ENCODE assay signal across 8 cellular contexts in genomic region chr11:93542753-93543246, GRCh38. TPM values are rescaled to one million over a fixed set of nuclear protein-coding genes. Genes with fewer than 3 reads are reported as not detected.
A peak's percentile ranks its signal among the peaks of the same experiment; 100 is the strongest.
DNase-seq lines count a peak whose midpoint lies in the region; ATAC-seq and TF ChIP-seq lines count a peak whose summit lies in the region.

No MANE protein-coding gene starts in this region.

- TF ChIP-seq CTCF in fibroblast of lung (conservative IDR thresholded peaks at IDR 0.05 in 1 of 2, IDR thresholded peaks at IDR 0.05 in 1 of 2; ENCODE audit: low read depth in 1 of 2, low read length in 2 of 2) (no peak), neutrophil (IDR thresholded peaks at IDR 0.05) (no peak), GM20000 (IDR thresholded peaks at IDR 0.05; ENCODE audit: extremely low read depth, missing control alignments) (no peak)

- peak; percentile 31 for ATAC-seq in HG02870 (IDR thresholded peaks at IDR 0.05; ENCODE audit: unreplicated experiment)

- no peaks in the 10 kb centered on the region for H3K36me3 ChIP-seq in fibroblast of lung (ENCODE audit: control insufficient read depth, insufficient read depth, low read length)
- no peaks in the 10 kb centered on the region for H3K36me3 ChIP-seq in neutrophil

- H2AFZ ChIP-seq in fibroblast of lung (ENCODE audit: low read length), result peak overlapping the region; percentile 13

- H3K27me3 ChIP-seq in fibroblast of lung (ENCODE audit: control insufficient read depth, insufficient read depth, low read length), result peaks cover 3% of the 10 kb centered on the region
- no peaks in the 10 kb centered on the region for H3K27me3 ChIP-seq in neutrophil

- H3K4me2 ChIP-seq in fibroblast of lung (ENCODE audit: extremely low read depth, insufficient read depth, low read length), result peak overlapping the region; percentile 88

- peak overlapping the region; percentile 51 for H3K9ac ChIP-seq in fibroblast of lung (ENCODE audit: insufficient read depth, low read length)

- DNase-seq in activated CD8-positive, alpha-beta memory T cell treated with anti-CD3 and anti-CD28 coated beads, Interleukin-2, amount 50 U/mL, for 48 hours, result peak; percentile 58
- DNase-seq in activated CD8-positive, alpha-beta memory T cell treated with anti-CD3 and anti-CD28 coated beads, Interleukin-2, amount 50 U/mL, for 4 hours, result no peak
- DNase-seq in SK-N-DZ (ENCODE audit: low spot score), result peak; percentile 42
- DNase-seq in fibroblast of lung (ENCODE audit: low read depth in 2 of 2), result no peak
- no peak for DNase-seq in GM20000 (ENCODE audit: low spot score)
- no peak for DNase-seq in DMS79 treated with DMSO at 0.1 percent for 48 hours (lab: John Stamatoyannopoulos, UW)

- H3K4me3 ChIP-seq in fibroblast of lung (replicated peaks in 1 of 4; ENCODE audit: control extremely low read depth in 1 of 4, insufficient read depth in 1 of 4, low read depth in 3 of 4, low read length in 4 of 4) (peak overlapping the region; percentile 50 to 66 (median 52)), neutrophil (ENCODE audit: low read depth in 1 of 2, low read length in 1 of 2) (peak overlapping the region; percentile 60 to 78)

- no peaks in the 10 kb centered on the region for H3K79me2 ChIP-seq in fibroblast of lung (ENCODE audit: control insufficient read depth, insufficient read depth, low read length)

- no peak overlapping the region for H3K27ac ChIP-seq in fibroblast of lung (ENCODE audit: insufficient read depth, low read length)
- H3K27ac ChIP-seq in neutrophil, result no peak overlapping the region

- H4K20me1 ChIP-seq in fibroblast of lung (ENCODE audit: control insufficient read depth, extremely low read depth, insufficient read depth, low read length), result no peaks in the 10 kb centered on the region

- H3K4me1 ChIP-seq in fibroblast of lung (ENCODE audit: control insufficient read depth, extremely low read depth, insufficient read depth, low read length) (peaks cover 7% of the 10 kb centered on the region), neutrophil (ENCODE audit: control insufficient read depth in 1 of 2, insufficient read depth in 1 of 2, low read depth in 1 of 2, low read length in 1 of 2) (peaks cover 18 to 21% of the 10 kb centered on the region in 2 experiments)

- no peaks in the 10 kb centered on the region for H3K9me3 ChIP-seq in fibroblast of lung (ENCODE audit: control insufficient read depth, insufficient read depth, low read depth, low read length)
- H3K9me3 ChIP-seq in neutrophil, result no peaks in the 10 kb centered on the region

RNA-seq across cellular contexts. Expression of gene SMCO4, which starts 0.4 kb away (rescaled TPM):
- 37.0 and 40.2 TPM in 2 replicates for polyA plus RNA-seq in SK-N-DZ (2014; cell fraction: cytosol; rRNA removed)
- polyA plus RNA-seq in SK-N-DZ (2014; cell fraction: nucleus; rRNA removed), result 9.9 and 11.0 TPM in 2 replicates
- 8.6 and 44.2 TPM in 2 replicates for total RNA-seq in fibroblast of lung
- 6.4 and 8.2 TPM in 2 replicates for polyA plus RNA-seq in fibroblast of lung
- 11.0 and 11.5 TPM in 2 replicates for polyA plus RNA-seq in fibroblast of lung (2012)
- 9.2 TPM in 1 of 2 replicates, not detected in the other for polyA minus RNA-seq in fibroblast of lung (ENCODE audit: low replicate concordance)

Comparison
In these comparisons a context has a peak if more than half of its experiments do, and no peak if none do; other contexts are left out.
1. DNase-seq: peak in activated CD8-positive, alpha-beta memory T cell treated with anti-CD3 and anti-CD28 coated beads, Interleukin-2, amount 50 U/mL, for 48 hours (single experiment) and SK-N-DZ (single experiment); none in activated CD8-positive, alpha-beta memory T cell treated with anti-CD3 and anti-CD28 coated beads, Interleukin-2, amount 50 U/mL, for 4 hours (single experiment), fibroblast of lung (0 of 2), GM20000 (single experiment) and DMS79 treated with DMSO at 0.1 percent for 48 hours (single experiment).